Comparison of ENCODE assay signal across 31 cellular contexts in the genomic region with DNA sequence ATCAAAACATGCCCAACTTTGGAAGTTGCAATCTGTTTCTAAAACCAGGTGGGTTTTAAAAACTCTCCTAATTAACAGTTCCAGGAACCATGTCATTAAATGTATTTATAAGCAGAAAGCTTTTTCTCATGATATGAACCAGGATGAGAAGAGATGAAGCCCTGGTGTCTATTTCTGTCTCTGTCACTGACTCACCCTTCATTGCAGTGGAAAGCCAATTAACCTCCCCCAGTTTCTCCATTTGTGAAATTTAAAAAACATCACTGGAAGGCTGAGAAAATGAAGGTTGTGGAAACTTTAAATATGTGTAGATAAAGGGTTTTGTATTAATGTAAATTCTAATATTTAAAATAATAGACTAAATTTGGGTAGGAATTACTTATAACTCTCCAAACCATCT.
"Had no signal": no experiment of that assay in that cellular context is flagged by ENCODE, and none has a peak within 500 bp of the region (broad histone marks: within the 10 kb centered on the region; RNA-seq: fewer than 3 reads in every experiment).

No MANE protein-coding gene starts in this region.

- H3K4me3 ChIP-seq: coronary artery, esophagus squamous epithelium, heart right ventricle, left ventricle myocardium inferior, lung, prostate gland, sigmoid colon, skin epidermis, thyroid gland, vagina had no signal

- DNase-seq: dermis blood vessel endothelial cell; effector memory CD8-positive, alpha-beta T cell; erythroblast; esophagus squamous epithelium; foreskin melanocyte; glutamatergic neuron; heart right ventricle; hippocampal formation; islet precursor cell; kidney glomerular epithelial cell; left colon; left ventricle myocardium inferior; right cardiac atrium; sigmoid colon; stimulated activated CD4-positive, alpha-beta T cell treated with anti-CD3 and anti-CD28 coated beads, Interleukin-1b, Interleukin-23, amount 100 ng/mL, for 48 hours; stimulated activated CD4-positive, alpha-beta T cell treated with anti-CD3 and anti-CD28 coated beads, Interleukin-4, amount 100 ng/mL, for 1 hour; stimulated activated CD8-positive, alpha-beta memory T cell treated with anti-CD3 and anti-CD28 coated beads, Interleukin-4, amount 100 ng/mL, for 48 hours; stimulated activated naive CD4-positive, alpha-beta T cell; stimulated activated naive CD8-positive, alpha-beta T cell treated with anti-CD3 and anti-CD28 coated beads, Interleukin-15, amount 100 ng/mL, for 72 hours; thyroid gland; trophoblast cell had no signal

- H3K27me3 Mint-ChIP-seq: effector memory CD8-positive, alpha-beta T cell; memory B cell; natural killer cell treated with Interleukin-12 subunit alpha and Interleukin-12 subunit beta and Interleukin-15 and Interleukin-18, amount 100 ng/mL, for 72 hours; stimulated activated naive CD8-positive, alpha-beta T cell treated with anti-CD3 and anti-CD28 coated beads, Interleukin-15, amount 100 ng/mL, for 72 hours had no signal

- H3K27me3 ChIP-seq: esophagus squamous epithelium, heart right ventricle, sigmoid colon, thyroid gland, vagina had no signal

- H3K27ac Mint-ChIP-seq: effector memory CD8-positive, alpha-beta T cell; memory B cell; natural killer cell treated with Interleukin-12 subunit alpha and Interleukin-12 subunit beta and Interleukin-15 and Interleukin-18, amount 100 ng/mL, for 72 hours; stimulated activated naive CD8-positive, alpha-beta T cell treated with anti-CD3 and anti-CD28 coated beads, Interleukin-15, amount 100 ng/mL, for 72 hours had no signal

- H3K4me1 Mint-ChIP-seq: memory B cell; neural crest cell; stimulated activated naive CD8-positive, alpha-beta T cell treated with anti-CD3 and anti-CD28 coated beads, Interleukin-15, amount 100 ng/mL, for 72 hours had no signal

- ATAC-seq: effector memory CD8-positive, alpha-beta T cell; heart right ventricle; left colon; natural killer cell treated with Interleukin-12 subunit alpha and Interleukin-12 subunit beta and Interleukin-15 and Interleukin-18, amount 100 ng/mL, for 72 hours; right cardiac atrium; stimulated activated naive CD8-positive, alpha-beta T cell treated with anti-CD3 and anti-CD28 coated beads, Interleukin-15, amount 100 ng/mL, for 72 hours had no signal

- FAIRE-seq: endometrium had no signal

- H3K36me3 ChIP-seq: esophagus squamous epithelium, heart right ventricle, left ventricle myocardium inferior, prostate gland, sigmoid colon, thyroid gland, vagina had no signal

- H3K4me3 Mint-ChIP-seq: effector memory CD8-positive, alpha-beta T cell; memory B cell; natural killer cell treated with Interleukin-12 subunit alpha and Interleukin-12 subunit beta and Interleukin-15 and Interleukin-18, amount 100 ng/mL, for 72 hours; neural crest cell; stimulated activated naive CD8-positive, alpha-beta T cell treated with anti-CD3 and anti-CD28 coated beads, Interleukin-15, amount 100 ng/mL, for 72 hours had no signal

- H3K79me2 ChIP-seq: parathyroid adenoma had no signal

- H3K27ac ChIP-seq: coronary artery, esophagus squamous epithelium, heart right ventricle, left ventricle myocardium inferior, parathyroid adenoma, prostate gland, sigmoid colon, skin epidermis, thyroid gland, vagina had no signal

- H3K9me3 ChIP-seq: prostate gland, sigmoid colon, thyroid gland, vagina had no signal

- H2AFZ ChIP-seq: parathyroid adenoma had no signal

- H3K4me1 ChIP-seq: esophagus squamous epithelium, heart right ventricle, left ventricle myocardium inferior, parathyroid adenoma, prostate gland, sigmoid colon, thyroid gland, vagina had no signal

- H3K9ac ChIP-seq: parathyroid adenoma had no signal

- H3K36me3 Mint-ChIP-seq: memory B cell; natural killer cell treated with Interleukin-12 subunit alpha and Interleukin-12 subunit beta and Interleukin-15 and Interleukin-18, amount 100 ng/mL, for 72 hours had no signal
